Comparison of ENCODE assay signal across 1 cellular context in the genomic region with DNA sequence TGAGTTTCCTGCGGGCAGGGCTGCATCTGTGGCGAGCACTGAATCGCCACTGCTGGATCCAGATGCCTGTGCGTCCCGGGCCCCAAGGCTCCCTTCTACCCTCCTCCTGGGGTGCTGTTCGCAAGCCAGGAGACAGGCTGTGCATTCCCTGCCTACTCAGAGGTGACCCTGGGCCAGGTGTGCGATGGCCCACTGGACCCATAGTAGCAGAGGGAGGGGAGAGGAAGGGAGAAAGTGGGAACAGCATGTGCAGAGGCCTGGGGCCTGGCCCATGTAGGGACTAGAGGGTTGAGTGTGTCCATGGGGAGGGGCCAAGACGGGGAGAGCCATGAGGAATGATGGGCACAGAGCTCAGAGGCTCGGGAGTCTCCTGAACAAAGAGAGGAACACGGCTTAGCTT.
TF ChIP-seq lines count a peak whose summit lies in the region.

No MANE protein-coding gene starts in this region.

TF ChIP-seq in IMR-90, 13 proteins besides CTCF, POLR2A, EP300 and RAD21:
- TF ChIP-seq MAZ (IDR thresholded peaks at IDR 0.05; ENCODE audit: borderline replicate concordance, low read depth, low read length) (no peak), BHLHE40 (IDR thresholded peaks at IDR 0.05; ENCODE audit: low read depth, low read length) (no peak)
